16 cellular contexts compared by ENCODE assay signal in the genomic region with DNA sequence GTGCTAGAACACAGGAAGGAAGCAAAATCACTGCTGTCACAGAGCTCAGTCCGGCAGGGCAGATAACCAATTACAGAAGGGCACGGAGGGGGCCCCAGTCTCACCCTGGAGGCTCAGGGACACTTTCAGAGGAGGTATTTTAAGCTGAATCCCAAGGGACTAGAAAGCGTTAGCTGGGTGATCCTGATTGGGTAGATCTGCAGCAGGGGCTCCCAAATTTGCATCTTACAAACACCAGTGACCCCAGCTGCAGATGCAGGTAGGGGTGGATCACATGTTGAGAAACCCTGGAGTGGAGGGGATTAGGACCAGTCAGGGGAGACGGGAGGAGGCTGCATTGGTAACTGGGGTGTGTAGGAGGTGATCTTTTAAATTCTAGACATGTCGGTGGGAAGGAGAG.
DNase-seq lines count a peak whose midpoint lies in the region; ATAC-seq and TF ChIP-seq lines count a peak whose summit lies in the region.
"Had no signal": no experiment of that assay in that cellular context is flagged by ENCODE, and none has a peak within 500 bp of the region (broad histone marks: within the 10 kb centered on the region; RNA-seq: fewer than 3 reads in every experiment).

No MANE protein-coding gene starts in this region.

- no peaks in the 10 kb centered on the region; the same call in 1 of the 2 replicates for H4K20me1 ChIP-seq in GM23338 (replicated peaks; ENCODE audit: insufficient read depth)

- TF ChIP-seq POLR2A in spleen (IDR thresholded peaks at IDR 0.05): no peak
- TF ChIP-seq POLR2A in erythroblast (IDR thresholded peaks at IDR 0.05; ENCODE audit: low read length): no peak

- H3K36me3 Mint-ChIP-seq in GM23338 (ENCODE audit: low read depth): no peaks in the 10 kb centered on the region
- H3K36me3 Mint-ChIP-seq: natural killer cell had no signal

- H3K27ac Mint-ChIP-seq in GM23338: no peak overlapping the region
- H3K27ac Mint-ChIP-seq: natural killer cell had no signal

- H3K4me1 ChIP-seq in GM23338 (ENCODE audit: insufficient read depth) (0 out of 2 replicates have a peak, but pooled peaks cover 5% of the 10 kb centered on the region), spleen (peaks cover 0 to 19% (median 5%) of the 10 kb centered on the region in 6 donors), aorta (ENCODE audit: control insufficient read depth in 1 of 2, insufficient read depth in 2 of 2, low read length in 2 of 2) (no peaks in the 10 kb centered on the region)
- H3K4me1 ChIP-seq: BE2C, lower lobe of right lung had no signal

- H3K9me3 ChIP-seq in spleen: no peaks in the 10 kb centered on the region
- no peaks in the 10 kb centered on the region for H3K9me3 ChIP-seq in aorta (ENCODE audit: control insufficient read depth, low read length)
- H3K9me3 ChIP-seq: BE2C, gastroesophageal sphincter, lower lobe of right lung had no signal

- peak overlapping the region; percentile 23; the same call in 1 of the 2 replicates for H2AFZ ChIP-seq in GM23338

- H3K36me3 ChIP-seq in GM23338 (ENCODE audit: insufficient read depth): no peaks in the 10 kb centered on the region
- no peaks in the 10 kb centered on the region for H3K36me3 ChIP-seq in spleen
- no peaks in the 10 kb centered on the region for H3K36me3 ChIP-seq in aorta (ENCODE audit: control insufficient read depth in 1 of 2, insufficient read depth in 2 of 2, low read length in 1 of 2)
- H3K36me3 ChIP-seq: BE2C, gastroesophageal sphincter, lower lobe of right lung had no signal

- peaks cover 5% of the 10 kb centered on the region; the same call in 1 of the 2 replicates for H3K9me2 ChIP-seq in GM23338 (ENCODE audit: insufficient read depth)

- no peaks in the 10 kb centered on the region for H3F3A ChIP-seq in GM23338 (replicated peaks; ENCODE audit: low read depth)

- no peaks in the 10 kb centered on the region for H3K27me3 ChIP-seq in GM23338 (ENCODE audit: insufficient read depth)
- H3K27me3 ChIP-seq in spleen (replicated peaks in 1 of 7): no peaks in the 10 kb centered on the region
- no peaks in the 10 kb centered on the region for H3K27me3 ChIP-seq in aorta (ENCODE audit: control insufficient read depth in 1 of 2, insufficient read depth in 2 of 2, low read length in 1 of 2)
- H3K27me3 ChIP-seq: BE2C, gastroesophageal sphincter had no signal

- H3K79me2 ChIP-seq in GM23338 (replicated peaks; ENCODE audit: insufficient read depth): no peaks in the 10 kb centered on the region

- H3K4me3 Mint-ChIP-seq in GM23338: no peak overlapping the region
- H3K4me3 Mint-ChIP-seq: activated T-cell treated with anti-CD3 and anti-CD28 coated beads, Interleukin-2, amount 50 U/mL, for 4 hours; natural killer cell had no signal

- no peak overlapping the region for H3K4me3 ChIP-seq in GM23338
- H3K4me3 ChIP-seq in spleen: peak overlapping the region in 4 of 8 donors; percentile 16 to 58 (median 32)
- no peak overlapping the region for H3K4me3 ChIP-seq in aorta (ENCODE audit: low read length in 2 of 2)
- H3K4me3 ChIP-seq: gastroesophageal sphincter, lower lobe of right lung had no signal

- no peak for TF ChIP-seq CTCF in GM23338 (conservative IDR thresholded peaks at IDR 0.05; ENCODE audit: low read depth in 2 of 2)
- no peak for TF ChIP-seq CTCF in spleen (IDR thresholded peaks at IDR 0.05 in 8 of 11, conservative IDR thresholded peaks at IDR 0.05 in 3 of 11)

- peak overlapping the region; percentile 51; the same call in 1 of the 2 replicates for H3K4me2 ChIP-seq in GM23338

- 58 to 71% (median 64%) methylated on average over 5 of the region's 5 CpGs for WGBS in spleen, 5 donors
- 86% methylated on average over 5 of the region's 5 CpGs for WGBS in aorta, 2 donors

- no peaks in the 10 kb centered on the region for H3K9me3 Mint-ChIP-seq in GM23338
- H3K9me3 Mint-ChIP-seq: activated T-cell treated with anti-CD3 and anti-CD28 coated beads, Interleukin-2, amount 50 U/mL, for 4 hours; natural killer cell had no signal

- ATAC-seq in GM19025 (IDR thresholded peaks at IDR 0.05; ENCODE audit: low read depth, unreplicated experiment) (peak; percentile 49), GM23338 (peak; percentile 51), HG03469 (IDR thresholded peaks at IDR 0.05; ENCODE audit: unreplicated experiment) (peak; percentile 55), aorta (ENCODE audit: low FRiP score) (no peak)
- ATAC-seq: activated T-cell treated with anti-CD3 and anti-CD28 coated beads, Interleukin-2, amount 50 U/mL, for 4 hours; gastroesophageal sphincter; lower lobe of right lung had no signal

- H3K27me3 Mint-ChIP-seq in GM23338 (ENCODE audit: insufficient read depth, low read depth, poor library complexity): peaks cover 9% of the 10 kb centered on the region

- H3K4me1 Mint-ChIP-seq in GM23338: peaks cover 17% of the 10 kb centered on the region
- H3K4me1 Mint-ChIP-seq: natural killer cell had no signal

- intact Hi-C loops in spleen (cut with DNase I; ENCODE audit: low total_unique reads) (no loop called here), aorta (cut with DNase I) (no loop called here)

- DNase-seq in GM23338 (ENCODE audit: low spot score): peak; percentile 21
- no peak for DNase-seq in spleen
- no peak for DNase-seq in erythroblast (lab: John Stamatoyannopoulos, UW)
- no peak for DNase-seq in NCI-H187 (lab: John Stamatoyannopoulos, UW)
- DNase-seq in aorta: no peak
- DNase-seq: activated CD4-positive, alpha-beta T cell treated with anti-CD3 and anti-CD28 coated beads for 48 hours; activated T-cell treated with anti-CD3 and anti-CD28 coated beads, Interleukin-2, amount 50 U/mL, for 4 hours; BE2C; cerebellar nuclear complex; lower lobe of right lung; natural killer cell; NCI-H1694 treated with DMSO at 0.1 percent for 48 hours; T-helper 2 cell had no signal

- H3K27ac ChIP-seq in GM23338 (ENCODE audit: low read depth): no peak overlapping the region
- peak overlapping the region in 5 of 8 donors; percentile 22 to 53 (median 45) for H3K27ac ChIP-seq in spleen
- H3K27ac ChIP-seq in aorta (ENCODE audit: low read depth in 1 of 2, low read length in 2 of 2): no peak overlapping the region
- H3K27ac ChIP-seq: gastroesophageal sphincter, lower lobe of right lung had no signal

TF ChIP-seq in GM23338, 12 proteins besides CTCF, POLR2A, EP300 and RAD21:
- TF ChIP-seq EZH2 (IDR thresholded peaks at IDR 0.05; ENCODE audit: low read depth, unreplicated experiment) (no peak), STAT1 (IDR thresholded peaks at IDR 0.05; ENCODE audit: unreplicated experiment) (no peak), ZNF331 (CRISPR knock-in tag; IDR thresholded peaks at IDR 0.05; ENCODE audit: low read depth) (no peak)
- TF ChIP-seq, protein P1, sequence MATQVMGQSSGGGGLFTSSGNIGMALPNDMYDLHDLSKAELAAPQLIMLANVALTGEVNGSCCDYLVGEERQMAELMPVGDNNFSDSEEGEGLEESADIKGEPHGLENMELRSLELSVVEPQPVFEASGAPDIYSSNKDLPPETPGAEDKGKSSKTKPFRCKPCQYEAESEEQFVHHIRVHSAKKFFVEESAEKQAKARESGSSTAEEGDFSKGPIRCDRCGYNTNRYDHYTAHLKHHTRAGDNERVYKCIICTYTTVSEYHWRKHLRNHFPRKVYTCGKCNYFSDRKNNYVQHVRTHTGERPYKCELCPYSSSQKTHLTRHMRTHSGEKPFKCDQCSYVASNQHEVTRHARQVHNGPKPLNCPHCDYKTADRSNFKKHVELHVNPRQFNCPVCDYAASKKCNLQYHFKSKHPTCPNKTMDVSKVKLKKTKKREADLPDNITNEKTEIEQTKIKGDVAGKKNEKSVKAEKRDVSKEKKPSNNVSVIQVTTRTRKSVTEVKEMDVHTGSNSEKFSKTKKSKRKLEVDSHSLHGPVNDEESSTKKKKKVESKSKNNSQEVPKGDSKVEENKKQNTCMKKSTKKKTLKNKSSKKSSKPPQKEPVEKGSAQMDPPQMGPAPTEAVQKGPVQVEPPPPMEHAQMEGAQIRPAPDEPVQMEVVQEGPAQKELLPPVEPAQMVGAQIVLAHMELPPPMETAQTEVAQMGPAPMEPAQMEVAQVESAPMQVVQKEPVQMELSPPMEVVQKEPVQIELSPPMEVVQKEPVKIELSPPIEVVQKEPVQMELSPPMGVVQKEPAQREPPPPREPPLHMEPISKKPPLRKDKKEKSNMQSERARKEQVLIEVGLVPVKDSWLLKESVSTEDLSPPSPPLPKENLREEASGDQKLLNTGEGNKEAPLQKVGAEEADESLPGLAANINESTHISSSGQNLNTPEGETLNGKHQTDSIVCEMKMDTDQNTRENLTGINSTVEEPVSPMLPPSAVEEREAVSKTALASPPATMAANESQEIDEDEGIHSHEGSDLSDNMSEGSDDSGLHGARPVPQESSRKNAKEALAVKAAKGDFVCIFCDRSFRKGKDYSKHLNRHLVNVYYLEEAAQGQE (IDR thresholded peaks at IDR 0.05; ENCODE audit: unreplicated experiment): no peak

Comparison
In these comparisons a context has a peak if more than half of its experiments do, and no peak if none do; other contexts are left out.
1. H3K27ac ChIP-seq: peak in spleen (5 of 8); none in GM23338 (single experiment) and aorta (0 of 2).